In the genomic region with DNA sequence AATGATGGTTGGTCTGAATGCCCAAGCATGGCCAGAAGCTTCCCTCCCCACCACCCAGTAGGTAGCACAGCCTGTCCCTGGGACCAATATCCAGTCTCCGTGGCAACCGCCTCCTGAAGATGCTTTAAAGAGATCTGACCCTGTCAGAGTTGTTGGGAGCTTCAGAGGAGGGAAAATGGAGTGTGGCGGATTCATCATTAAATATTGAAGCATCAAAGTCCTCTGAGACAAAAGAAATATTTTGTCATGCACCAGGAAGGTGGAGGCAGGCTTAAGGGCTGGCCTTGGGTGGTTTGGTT, we compare ENCODE assay signal across 2 cellular contexts.
TF ChIP-seq lines count a peak whose summit lies in the region.

No MANE protein-coding gene starts in this region.

TF ChIP-seq in GM23338, 12 proteins besides CTCF, POLR2A, EP300 and RAD21 (continues in another document):
- TF ChIP-seq POLR2AphosphoS5 (IDR thresholded peaks at IDR 0.05; ENCODE audit: low read depth): no peak
- TF ChIP-seq NANOG (IDR thresholded peaks at IDR 0.05; ENCODE audit: borderline replicate concordance): no peak
- TF ChIP-seq CREB1 (CRISPR knock-in tag; IDR thresholded peaks at IDR 0.05; ENCODE audit: low read depth): no peak
- no peak for TF ChIP-seq STAT1 (IDR thresholded peaks at IDR 0.05; ENCODE audit: unreplicated experiment)
- TF ChIP-seq, protein P1, sequence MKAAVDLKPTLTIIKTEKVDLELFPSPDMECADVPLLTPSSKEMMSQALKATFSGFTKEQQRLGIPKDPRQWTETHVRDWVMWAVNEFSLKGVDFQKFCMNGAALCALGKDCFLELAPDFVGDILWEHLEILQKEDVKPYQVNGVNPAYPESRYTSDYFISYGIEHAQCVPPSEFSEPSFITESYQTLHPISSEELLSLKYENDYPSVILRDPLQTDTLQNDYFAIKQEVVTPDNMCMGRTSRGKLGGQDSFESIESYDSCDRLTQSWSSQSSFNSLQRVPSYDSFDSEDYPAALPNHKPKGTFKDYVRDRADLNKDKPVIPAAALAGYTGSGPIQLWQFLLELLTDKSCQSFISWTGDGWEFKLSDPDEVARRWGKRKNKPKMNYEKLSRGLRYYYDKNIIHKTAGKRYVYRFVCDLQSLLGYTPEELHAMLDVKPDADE (IDR thresholded peaks at IDR 0.05): no peak
- TF ChIP-seq EZH2 (IDR thresholded peaks at IDR 0.05; ENCODE audit: low read depth, unreplicated experiment): no peak
- TF ChIP-seq, protein P2, sequence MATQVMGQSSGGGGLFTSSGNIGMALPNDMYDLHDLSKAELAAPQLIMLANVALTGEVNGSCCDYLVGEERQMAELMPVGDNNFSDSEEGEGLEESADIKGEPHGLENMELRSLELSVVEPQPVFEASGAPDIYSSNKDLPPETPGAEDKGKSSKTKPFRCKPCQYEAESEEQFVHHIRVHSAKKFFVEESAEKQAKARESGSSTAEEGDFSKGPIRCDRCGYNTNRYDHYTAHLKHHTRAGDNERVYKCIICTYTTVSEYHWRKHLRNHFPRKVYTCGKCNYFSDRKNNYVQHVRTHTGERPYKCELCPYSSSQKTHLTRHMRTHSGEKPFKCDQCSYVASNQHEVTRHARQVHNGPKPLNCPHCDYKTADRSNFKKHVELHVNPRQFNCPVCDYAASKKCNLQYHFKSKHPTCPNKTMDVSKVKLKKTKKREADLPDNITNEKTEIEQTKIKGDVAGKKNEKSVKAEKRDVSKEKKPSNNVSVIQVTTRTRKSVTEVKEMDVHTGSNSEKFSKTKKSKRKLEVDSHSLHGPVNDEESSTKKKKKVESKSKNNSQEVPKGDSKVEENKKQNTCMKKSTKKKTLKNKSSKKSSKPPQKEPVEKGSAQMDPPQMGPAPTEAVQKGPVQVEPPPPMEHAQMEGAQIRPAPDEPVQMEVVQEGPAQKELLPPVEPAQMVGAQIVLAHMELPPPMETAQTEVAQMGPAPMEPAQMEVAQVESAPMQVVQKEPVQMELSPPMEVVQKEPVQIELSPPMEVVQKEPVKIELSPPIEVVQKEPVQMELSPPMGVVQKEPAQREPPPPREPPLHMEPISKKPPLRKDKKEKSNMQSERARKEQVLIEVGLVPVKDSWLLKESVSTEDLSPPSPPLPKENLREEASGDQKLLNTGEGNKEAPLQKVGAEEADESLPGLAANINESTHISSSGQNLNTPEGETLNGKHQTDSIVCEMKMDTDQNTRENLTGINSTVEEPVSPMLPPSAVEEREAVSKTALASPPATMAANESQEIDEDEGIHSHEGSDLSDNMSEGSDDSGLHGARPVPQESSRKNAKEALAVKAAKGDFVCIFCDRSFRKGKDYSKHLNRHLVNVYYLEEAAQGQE (IDR thresholded peaks at IDR 0.05; ENCODE audit: unreplicated experiment): no peak
- no peak for TF ChIP-seq ZNF114 (CRISPR knock-in tag; IDR thresholded peaks at IDR 0.05)
- TF ChIP-seq, protein P3, sequence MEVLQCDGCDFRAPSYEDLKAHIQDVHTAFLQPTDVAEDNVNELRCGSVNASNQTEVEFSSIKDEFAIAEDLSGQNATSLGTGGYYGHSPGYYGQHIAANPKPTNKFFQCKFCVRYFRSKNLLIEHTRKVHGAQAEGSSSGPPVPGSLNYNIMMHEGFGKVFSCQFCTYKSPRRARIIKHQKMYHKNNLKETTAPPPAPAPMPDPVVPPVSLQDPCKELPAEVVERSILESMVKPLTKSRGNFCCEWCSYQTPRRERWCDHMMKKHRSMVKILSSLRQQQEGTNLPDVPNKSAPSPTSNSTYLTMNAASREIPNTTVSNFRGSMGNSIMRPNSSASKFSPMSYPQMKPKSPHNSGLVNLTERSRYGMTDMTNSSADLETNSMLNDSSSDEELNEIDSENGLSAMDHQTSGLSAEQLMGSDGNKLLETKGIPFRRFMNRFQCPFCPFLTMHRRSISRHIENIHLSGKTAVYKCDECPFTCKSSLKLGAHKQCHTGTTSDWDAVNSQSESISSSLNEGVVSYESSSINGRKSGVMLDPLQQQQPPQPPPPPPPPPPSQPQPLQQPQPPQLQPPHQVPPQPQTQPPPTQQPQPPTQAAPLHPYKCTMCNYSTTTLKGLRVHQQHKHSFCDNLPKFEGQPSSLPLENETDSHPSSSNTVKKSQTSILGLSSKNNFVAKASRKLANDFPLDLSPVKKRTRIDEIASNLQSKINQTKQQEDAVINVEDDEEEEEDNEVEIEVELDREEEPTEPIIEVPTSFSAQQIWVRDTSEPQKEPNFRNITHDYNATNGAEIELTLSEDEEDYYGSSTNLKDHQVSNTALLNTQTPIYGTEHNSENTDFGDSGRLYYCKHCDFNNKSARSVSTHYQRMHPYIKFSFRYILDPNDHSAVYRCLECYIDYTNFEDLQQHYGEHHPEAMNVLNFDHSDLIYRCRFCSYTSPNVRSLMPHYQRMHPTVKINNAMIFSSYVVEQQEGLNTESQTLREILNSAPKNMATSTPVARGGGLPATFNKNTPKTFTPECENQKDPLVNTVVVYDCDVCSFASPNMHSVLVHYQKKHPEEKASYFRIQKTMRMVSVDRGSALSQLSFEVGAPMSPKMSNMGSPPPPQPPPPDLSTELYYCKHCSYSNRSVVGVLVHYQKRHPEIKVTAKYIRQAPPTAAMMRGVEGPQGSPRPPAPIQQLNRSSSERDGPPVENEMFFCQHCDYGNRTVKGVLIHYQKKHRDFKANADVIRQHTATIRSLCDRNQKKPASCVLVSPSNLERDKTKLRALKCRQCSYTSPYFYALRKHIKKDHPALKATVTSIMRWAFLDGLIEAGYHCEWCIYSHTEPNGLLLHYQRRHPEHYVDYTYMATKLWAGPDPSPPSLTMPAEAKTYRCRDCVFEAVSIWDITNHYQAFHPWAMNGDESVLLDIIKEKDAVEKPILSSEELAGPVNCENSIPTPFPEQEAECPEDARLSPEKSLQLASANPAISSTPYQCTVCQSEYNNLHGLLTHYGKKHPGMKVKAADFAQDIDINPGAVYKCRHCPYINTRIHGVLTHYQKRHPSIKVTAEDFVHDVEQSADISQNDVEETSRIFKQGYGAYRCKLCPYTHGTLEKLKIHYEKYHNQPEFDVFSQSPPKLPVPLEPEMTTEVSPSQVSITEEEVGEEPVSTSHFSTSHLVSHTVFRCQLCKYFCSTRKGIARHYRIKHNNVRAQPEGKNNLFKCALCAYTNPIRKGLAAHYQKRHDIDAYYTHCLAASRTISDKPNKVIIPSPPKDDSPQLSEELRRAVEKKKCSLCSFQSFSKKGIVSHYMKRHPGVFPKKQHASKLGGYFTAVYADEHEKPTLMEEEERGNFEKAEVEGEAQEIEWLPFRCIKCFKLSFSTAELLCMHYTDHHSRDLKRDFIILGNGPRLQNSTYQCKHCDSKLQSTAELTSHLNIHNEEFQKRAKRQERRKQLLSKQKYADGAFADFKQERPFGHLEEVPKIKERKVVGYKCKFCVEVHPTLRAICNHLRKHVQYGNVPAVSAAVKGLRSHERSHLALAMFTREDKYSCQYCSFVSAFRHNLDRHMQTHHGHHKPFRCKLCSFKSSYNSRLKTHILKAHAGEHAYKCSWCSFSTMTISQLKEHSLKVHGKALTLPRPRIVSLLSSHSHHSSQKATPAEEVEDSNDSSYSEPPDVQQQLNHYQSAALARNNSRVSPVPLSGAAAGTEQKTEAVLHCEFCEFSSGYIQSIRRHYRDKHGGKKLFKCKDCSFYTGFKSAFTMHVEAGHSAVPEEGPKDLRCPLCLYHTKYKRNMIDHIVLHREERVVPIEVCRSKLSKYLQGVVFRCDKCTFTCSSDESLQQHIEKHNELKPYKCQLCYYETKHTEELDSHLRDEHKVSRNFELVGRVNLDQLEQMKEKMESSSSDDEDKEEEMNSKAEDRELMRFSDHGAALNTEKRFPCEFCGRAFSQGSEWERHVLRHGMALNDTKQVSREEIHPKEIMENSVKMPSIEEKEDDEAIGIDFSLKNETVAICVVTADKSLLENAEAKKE (CRISPR knock-in tag; IDR thresholded peaks at IDR 0.05): no peak
- no peak for TF ChIP-seq EZH2phosphoT487 (IDR thresholded peaks at IDR 0.05; ENCODE audit: unreplicated experiment)
- no peak for TF ChIP-seq ZNF331 (CRISPR knock-in tag; IDR thresholded peaks at IDR 0.05; ENCODE audit: low read depth)

TF ChIP-seq in K562, 482 proteins besides CTCF, POLR2A, EP300 and RAD21:
- peak; percentile 71 for TF ChIP-seq RFX1 (IDR thresholded peaks at IDR 0.05)
- no peak for TF ChIP-seq PCBP2 (IDR thresholded peaks at IDR 0.05; ENCODE audit: low read depth, low read length, poor library complexity, severe bottlenecking)
- TF ChIP-seq MCM2 (IDR thresholded peaks at IDR 0.05; ENCODE audit: low read depth): no peak
- TF ChIP-seq, protein P4, sequence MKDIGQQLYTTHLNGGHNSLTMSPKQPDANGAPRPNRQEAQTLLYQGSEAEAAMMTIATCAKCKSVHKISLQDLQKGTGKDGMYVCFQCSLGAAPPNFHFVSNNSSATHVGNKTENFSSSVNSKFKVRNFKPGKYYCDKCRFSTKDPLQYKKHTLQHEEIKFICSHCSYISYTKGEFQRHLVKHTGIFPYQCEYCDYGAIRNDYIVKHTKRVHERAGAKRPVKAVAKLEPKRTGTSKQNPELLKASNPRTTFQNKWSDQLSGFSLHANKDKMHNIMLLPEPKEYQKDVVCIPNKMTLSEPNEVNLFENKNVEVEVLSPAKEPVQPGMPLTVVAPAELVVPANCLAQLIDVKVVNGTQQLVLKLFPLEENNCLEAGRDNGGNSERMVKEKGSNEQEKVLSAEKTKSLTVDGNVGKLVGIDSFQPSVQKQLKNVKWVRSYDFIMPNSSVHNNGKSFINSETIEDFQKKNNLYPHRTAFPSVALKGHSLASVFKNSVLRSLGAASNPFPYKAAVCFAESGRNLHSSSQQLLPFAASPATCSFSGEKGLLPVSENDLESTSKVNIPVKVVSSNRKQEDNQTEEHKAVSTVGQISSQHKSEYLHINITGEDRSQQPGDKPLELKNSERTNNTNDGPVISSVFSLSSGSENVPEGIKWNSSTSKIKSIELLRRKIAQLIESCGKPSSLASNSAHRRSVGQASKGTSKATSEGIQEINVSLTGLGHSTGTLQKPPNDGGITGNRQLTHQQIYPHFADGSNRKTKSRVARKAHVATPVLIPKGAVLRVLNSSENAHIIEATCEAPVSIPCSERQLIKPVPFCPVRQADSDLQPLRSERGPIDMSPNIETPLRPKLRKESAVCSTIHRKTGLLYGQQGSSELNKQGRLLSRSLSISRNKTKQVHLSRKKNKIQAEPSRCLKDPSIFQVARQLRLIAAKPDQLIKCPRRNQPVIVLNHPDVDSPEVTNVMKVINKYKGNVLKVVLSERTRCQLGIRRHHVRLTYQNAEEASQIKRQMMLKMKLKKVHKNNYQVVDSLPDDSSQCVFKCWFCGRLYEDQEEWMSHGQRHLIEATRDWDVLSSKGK (CRISPR knock-in tag; IDR thresholded peaks at IDR 0.05): no peak
- TF ChIP-seq, protein P5, sequence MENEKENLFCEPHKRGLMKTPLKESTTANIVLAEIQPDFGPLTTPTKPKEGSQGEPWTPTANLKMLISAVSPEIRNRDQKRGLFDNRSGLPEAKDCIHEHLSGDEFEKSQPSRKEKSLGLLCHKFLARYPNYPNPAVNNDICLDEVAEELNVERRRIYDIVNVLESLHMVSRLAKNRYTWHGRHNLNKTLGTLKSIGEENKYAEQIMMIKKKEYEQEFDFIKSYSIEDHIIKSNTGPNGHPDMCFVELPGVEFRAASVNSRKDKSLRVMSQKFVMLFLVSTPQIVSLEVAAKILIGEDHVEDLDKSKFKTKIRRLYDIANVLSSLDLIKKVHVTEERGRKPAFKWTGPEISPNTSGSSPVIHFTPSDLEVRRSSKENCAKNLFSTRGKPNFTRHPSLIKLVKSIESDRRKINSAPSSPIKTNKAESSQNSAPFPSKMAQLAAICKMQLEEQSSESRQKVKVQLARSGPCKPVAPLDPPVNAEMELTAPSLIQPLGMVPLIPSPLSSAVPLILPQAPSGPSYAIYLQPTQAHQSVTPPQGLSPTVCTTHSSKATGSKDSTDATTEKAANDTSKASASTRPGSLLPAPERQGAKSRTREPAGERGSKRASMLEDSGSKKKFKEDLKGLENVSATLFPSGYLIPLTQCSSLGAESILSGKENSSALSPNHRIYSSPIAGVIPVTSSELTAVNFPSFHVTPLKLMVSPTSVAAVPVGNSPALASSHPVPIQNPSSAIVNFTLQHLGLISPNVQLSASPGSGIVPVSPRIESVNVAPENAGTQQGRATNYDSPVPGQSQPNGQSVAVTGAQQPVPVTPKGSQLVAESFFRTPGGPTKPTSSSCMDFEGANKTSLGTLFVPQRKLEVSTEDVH (IDR thresholded peaks at IDR 0.05; ENCODE audit: low read depth, partially characterized antibody): no peak
